28 cellular contexts compared by ENCODE assay signal in the genomic region with DNA sequence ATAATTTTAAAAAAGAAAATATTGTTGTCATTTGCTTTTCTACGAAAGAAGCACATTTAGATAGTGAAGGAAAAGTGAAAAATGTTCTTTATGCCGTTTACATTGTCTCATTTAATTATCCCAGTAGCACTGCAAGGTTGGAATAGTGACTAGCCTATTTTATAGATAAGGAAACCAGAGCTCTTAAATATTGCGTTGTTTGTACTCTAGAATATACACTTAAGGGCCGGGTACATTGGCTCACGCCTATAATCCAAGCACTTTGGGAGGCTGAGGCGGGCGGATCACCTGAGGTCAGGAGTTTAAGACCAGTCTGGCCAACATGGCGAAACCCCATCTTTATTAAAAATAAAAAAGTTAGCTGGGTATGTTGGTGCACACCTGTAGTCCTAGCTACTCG.
"Had no signal": no experiment of that assay in that cellular context is flagged by ENCODE, and none has a peak within 500 bp of the region (broad histone marks: within the 10 kb centered on the region; RNA-seq: fewer than 3 reads in every experiment).

No MANE protein-coding gene starts in this region.

- H3K9me3 ChIP-seq: ascending aorta, breast epithelium had no signal

- H3K4me3 ChIP-seq: ascending aorta, breast epithelium, cardiac muscle cell, coronary artery, dorsolateral prefrontal cortex had no signal

- FAIRE-seq: frontal cortex had no signal

- DNase-seq: activated CD4-positive, alpha-beta memory T cell treated with anti-CD3 and anti-CD28 coated beads for 36 hours; activated CD4-positive, alpha-beta T cell treated with anti-CD3 and anti-CD28 coated beads for 36 hours; activated CD4-positive, alpha-beta T cell treated with anti-CD3 and anti-CD28 coated beads, Interleukin-2, amount 10 ng/mL, durations not matched to agents 24 days and 14 days; activated CD4-positive, CD25-positive, alpha-beta regulatory T cell; activated CD4-positive, CD25-positive, alpha-beta regulatory T cell treated with anti-CD3 and anti-CD28 coated beads, Interleukin-2, amount 50 U/mL, for 72 hours; activated CD8-positive, alpha-beta memory T cell treated with anti-CD3 and anti-CD28 coated beads, Interleukin-2, amount 10 ng/mL, durations not matched to agents 7 days and 5 days; activated CD8-positive, alpha-beta memory T cell treated with anti-CD3 and anti-CD28 coated beads, Interleukin-2, amount 50 U/mL, for 4 hours; activated CD8-positive, alpha-beta T cell treated with anti-CD3 and anti-CD28 coated beads, Interleukin-2, amount 10 ng/mL, durations not matched to agents 7 days and 5 days; activated effector memory CD4-positive, alpha-beta T cell treated with anti-CD3 and anti-CD28 coated beads, Interleukin-2, amount 50 U/mL, for 16 hours; activated naive CD4-positive, alpha-beta T cell treated with anti-CD3 and anti-CD28 coated beads, Interleukin-2, amount 10 ng/mL, durations not matched to agents 7 days and 5 days; activated naive CD8-positive, alpha-beta T cell treated with anti-CD3 and anti-CD28 coated beads, Interleukin-2, amount 10 ng/mL, durations not matched to agents 7 days and 5 days; activated T-cell treated with anti-CD3 and anti-CD28 coated beads, Interleukin-2, amount 50 U/mL, for 1 hour; activated T-cell treated with anti-CD3 and anti-CD28 coated beads, Interleukin-2, amount 50 U/mL, for 48 hours; central memory CD4-positive, alpha-beta T cell; cerebellar nuclear complex; dorsolateral prefrontal cortex; effector memory CD4-positive, alpha-beta T cell; endodermal cell; foreskin fibroblast; T-helper 1 cell; T-helper 17 cell had no signal

- H3K27me3 ChIP-seq: ascending aorta, breast epithelium, cardiac muscle cell, dorsolateral prefrontal cortex had no signal

- H3K36me3 ChIP-seq: ascending aorta, breast epithelium, cardiac muscle cell had no signal

- ATAC-seq: activated CD4-positive, alpha-beta T cell treated with anti-CD3 and anti-CD28 coated beads for 36 hours; activated CD8-positive, alpha-beta memory T cell treated with anti-CD3 and anti-CD28 coated beads, Interleukin-2, amount 10 ng/mL, durations not matched to agents 7 days and 5 days; activated CD8-positive, alpha-beta T cell treated with anti-CD3 and anti-CD28 coated beads, Interleukin-2, amount 10 ng/mL, durations not matched to agents 7 days and 5 days; activated naive CD4-positive, alpha-beta T cell treated with anti-CD3 and anti-CD28 coated beads, Interleukin-2, amount 50 U/mL, for 72 hours; esophagus mucosa; T-helper 17 cell had no signal

- H3K27ac ChIP-seq: ascending aorta, breast epithelium, coronary artery, dorsolateral prefrontal cortex had no signal
